In the genomic region with DNA sequence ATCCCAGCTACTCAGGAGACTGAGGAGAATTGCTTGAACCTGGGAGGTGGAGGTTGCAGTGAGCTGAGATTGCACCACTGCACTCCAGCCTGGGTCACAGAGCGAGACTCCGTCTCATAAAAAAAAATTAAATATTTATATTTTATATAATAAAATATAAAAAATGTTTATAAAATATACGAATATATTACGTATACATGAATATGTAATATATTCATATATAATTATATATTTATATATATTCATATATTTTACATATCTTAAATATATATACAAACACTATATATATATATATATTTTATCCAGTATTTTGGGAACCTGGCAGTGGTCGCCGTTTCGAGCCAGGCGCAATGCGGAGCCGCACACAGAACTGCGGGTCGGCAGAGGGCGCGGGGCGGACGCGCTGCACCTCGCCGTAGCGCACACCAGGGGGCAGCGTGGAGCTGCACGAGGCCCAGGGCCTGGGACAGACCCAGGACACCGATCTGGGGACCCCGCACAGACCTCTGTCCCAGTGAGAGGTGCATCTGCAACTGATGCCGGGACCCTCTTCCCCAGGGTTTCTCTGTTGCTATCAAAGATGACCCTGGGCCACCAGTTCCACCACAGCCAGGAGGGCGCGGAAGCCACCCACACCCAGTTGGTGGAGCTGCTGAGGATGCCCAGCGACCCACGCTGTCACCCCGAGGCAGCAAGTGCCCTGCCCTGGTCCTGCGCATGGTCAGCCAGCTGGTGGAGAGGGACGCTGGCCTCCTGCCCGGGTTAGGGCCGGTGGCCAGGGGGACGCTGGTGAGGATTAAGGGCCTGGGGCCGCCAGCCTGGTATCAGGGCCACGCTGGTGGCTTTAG, we compare ENCODE assay signal across 8 cellular contexts. TPM values are rescaled to one million over a fixed set of nuclear protein-coding genes. Genes with fewer than 3 reads are reported as not detected.
DNase-seq lines count a peak whose midpoint lies in the region; ATAC-seq, FAIRE-seq and TF ChIP-seq lines count a peak whose summit lies in the region.

No MANE protein-coding gene starts in this region.

- no peaks in the 10 kb centered on the region for H3K4me1 ChIP-seq in lower lobe of right lung

- intact Hi-C loops in lower lobe of right lung (cut with DNase I) = no loop called here

- no peak for FAIRE-seq in GM12892 (lab: Jason Lieb, UNC)

- TF ChIP-seq CTCF in 22Rv1 (IDR thresholded peaks at IDR 0.05) (peak; percentile 95), choroid plexus epithelial cell (conservative IDR thresholded peaks at IDR 0.05; ENCODE audit: low read depth, low read length) (peak; percentile 78), lower lobe of right lung (IDR thresholded peaks at IDR 0.05) (peak; percentile 91)

- H3K27ac ChIP-seq in 22Rv1 = no peak overlapping the region
- H3K27ac ChIP-seq in lower lobe of right lung = no peak overlapping the region

- no peak overlapping the region for H3K4me3 ChIP-seq in choroid plexus epithelial cell (ENCODE audit: low read depth, low read length)
- no peak overlapping the region for H3K4me3 ChIP-seq in lower lobe of right lung

- no peaks in the 10 kb centered on the region for H3K36me3 ChIP-seq in lower lobe of right lung

- H3K9me3 ChIP-seq in lower lobe of right lung = no peaks in the 10 kb centered on the region

- peak; percentile 81 to 84 for ATAC-seq in lower lobe of right lung

- no peaks in the 10 kb centered on the region for H3K27me3 ChIP-seq in lower lobe of right lung (ENCODE audit: low read depth)

- TF ChIP-seq POLR2A in GM12892 (IDR thresholded peaks at IDR 0.05; ENCODE audit: low read depth, low read length) = no peak

- peak; percentile 86 for DNase-seq in GM12892 (ENCODE audit: insufficient read length)
- peak; percentile 29 for DNase-seq in HT1080 (ENCODE audit: low read depth)
- peak; percentile 27 for DNase-seq in activated CD4-positive, CD25-positive, alpha-beta regulatory T cell treated with anti-CD3 and anti-CD28 coated beads, Interleukin-2, amount 50 U/mL, for 16 hours (ENCODE audit: low read depth, low spot score)
- peak; percentile 33 for DNase-seq in choroid plexus epithelial cell (ENCODE audit: low read depth)
- peak; percentile 74 for DNase-seq in lower lobe of right lung
- DNase-seq in stimulated activated CD8-positive, alpha-beta memory T cell treated with anti-CD3 and anti-CD28 coated beads, Interleukin-4, amount 100 ng/mL, for 4 hours (ENCODE audit: low read depth in 2 of 2, low spot score in 1 of 2) = peak; percentile 9 to 16
- DNase-seq in NCI-H446 treated with DMSO at 0.1 percent for 48 hours (lab: John Stamatoyannopoulos, UW) = no peak

RNA-seq across cellular contexts. Expression of gene AP5Z1, which starts 22.7 kb away (rescaled TPM):
- polyA plus RNA-seq in GM12892 (2012; ENCODE audit: missing spikeins) = 13.9 TPM
- total RNA-seq in HT1080 (2014; rRNA removed; shearing (Covaris generic)) = 21.0 and 28.4 TPM in 2 replicates
- 9.3 and 9.5 TPM in 2 replicates for polyA plus RNA-seq in HT1080 (2015; cell fraction: cytosol; rRNA removed)
- polyA plus RNA-seq in HT1080 (2015; cell fraction: nucleus; rRNA removed) = 57.7 and 63.0 TPM in 2 replicates
- total RNA-seq in lower lobe of right lung = 50.4 TPM
